In the genomic region with DNA sequence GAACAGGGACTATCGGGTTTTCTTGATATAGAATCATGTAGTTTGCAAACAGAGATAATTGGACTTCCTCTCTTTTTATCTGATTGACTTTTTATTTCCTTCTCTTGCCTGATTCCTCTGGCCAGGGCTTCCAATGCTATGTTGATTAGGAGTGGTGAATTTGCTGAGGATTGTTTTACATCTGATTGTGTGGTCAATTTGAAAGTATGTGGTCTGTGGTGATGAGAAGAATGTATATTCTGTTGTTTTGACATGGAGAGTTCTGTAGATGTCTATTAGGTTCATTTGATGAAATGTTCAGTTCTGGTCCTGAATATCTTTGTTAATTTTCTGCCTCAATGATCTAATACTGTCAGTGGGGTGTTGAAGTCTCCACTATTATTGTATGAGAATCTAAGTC, we compare ENCODE assay signal across 21 cellular contexts.
"Had no signal": no experiment of that assay in that cellular context is flagged by ENCODE, and none has a peak within 500 bp of the region (broad histone marks: within the 10 kb centered on the region; RNA-seq: fewer than 3 reads in every experiment).

No MANE protein-coding gene starts in this region.

- H3K4me1 ChIP-seq: gastrocnemius medialis, sigmoid colon, spleen, upper lobe of right lung had no signal

- H3K9me3 ChIP-seq: gastrocnemius medialis, mucosa of descending colon, sigmoid colon, spleen, thoracic aorta, upper lobe of right lung had no signal

- H3K4me3 ChIP-seq: gastrocnemius medialis, mucosa of descending colon, sigmoid colon, spleen, thoracic aorta, upper lobe of right lung had no signal

- ATAC-seq: activated CD4-positive, CD25-positive, alpha-beta regulatory T cell treated with anti-CD3 and anti-CD28 coated beads, Interleukin-2, amount 50 U/mL, for 24 hours; activated naive CD8-positive, alpha-beta T cell treated with anti-CD3 and anti-CD28 coated beads, Interleukin-2, amount 50 U/mL, for 24 hours; activated T-cell treated with anti-CD3 and anti-CD28 coated beads, Interleukin-2, amount 50 U/mL, for 4 hours; gastrocnemius medialis; left ventricle myocardium superior; mucosa of descending colon; stimulated activated naive B cell treated with anti-CD40 and anti-IgM and Interleukin-4, amounts not matched to agents 10 μg/mL and 1 μg/mL and 100 μg/mL, for 72 hours; upper lobe of right lung had no signal

- DNase-seq: activated CD4-positive, alpha-beta T cell treated with anti-CD3 and anti-CD28 coated beads, Interleukin-2, amount 50 U/mL, for 1 hour; activated CD8-positive, alpha-beta memory T cell treated with anti-CD3 and anti-CD28 coated beads, Interleukin-2, amount 50 U/mL, for 4 hours; activated effector memory CD4-positive, alpha-beta T cell treated with Interleukin-2 at 50 U/mL for 16 hours; activated naive CD4-positive, alpha-beta T cell treated with anti-CD3 and anti-CD28 coated beads, Interleukin-2, amount 10 ng/mL, durations not matched to agents 7 days and 5 days; activated naive CD8-positive, alpha-beta T cell treated with anti-CD3 and anti-CD28 coated beads, Interleukin-2, amount 50 U/mL, for 24 hours; activated T-cell treated with anti-CD3 and anti-CD28 coated beads, Interleukin-2, amount 50 U/mL, for 4 hours; aorta; erythroblast; gastrocnemius medialis; head of caudate nucleus; left ventricle myocardium superior; mesenchymal stem cell; mucosa of descending colon; nucleus accumbens; posterior cingulate gyrus; sigmoid colon; spleen; stimulated activated naive B cell treated with anti-CD40 and anti-IgM and Interleukin-4, amounts not matched to agents 10 μg/mL and 1 μg/mL and 100 μg/mL, for 72 hours; upper lobe of right lung had no signal

- H3K27me3 ChIP-seq: gastrocnemius medialis, sigmoid colon, spleen, upper lobe of right lung had no signal

- H3K36me3 ChIP-seq: gastrocnemius medialis, sigmoid colon, spleen, thoracic aorta, upper lobe of right lung had no signal

- H3K27ac ChIP-seq: gastrocnemius medialis, sigmoid colon, spleen, thoracic aorta, upper lobe of right lung had no signal
